ENCODE assay signal across 9 cellular contexts in genomic region chrX:56800801-56801200, GRCh38.
A peak's percentile ranks its signal among the peaks of the same experiment; 100 is the strongest.
DNase-seq lines count a peak whose midpoint lies in the region; ATAC-seq, FAIRE-seq and TF ChIP-seq lines count a peak whose summit lies in the region.
"Had no signal": no experiment of that assay in that cellular context is flagged by ENCODE, and none has a peak within 500 bp of the region (broad histone marks: within the 10 kb centered on the region; RNA-seq: fewer than 3 reads in every experiment).

No MANE protein-coding gene starts in this region.

- no peak for TF ChIP-seq EP300 in H1 (IDR thresholded peaks at IDR 0.05; ENCODE audit: borderline replicate concordance in 1 of 2, low read depth in 2 of 2, low read length in 2 of 2)

- in situ Hi-C loops in mammary epithelial cell (cut with MboI; ENCODE audit: low sequenced_read_pairs in 2 of 2): loop anchor here (25.0 kb wide), 2 partner anchors 162 to 186 kb away; partner anchors contain the start of gene SPIN3 (in 1 of the 2)

- WGBS in H1 (ENCODE audit: extremely low coverage in 1 of 2, insufficient coverage in 1 of 2, insufficient read length in 1 of 2, insufficient replicate concordance in 2 of 2, low coverage in 1 of 2, low lambda C conversion rate in 2 of 2, missing lambda C conversion rate in 1 of 2), 2 experiments: 90% methylated on average over 6 of the region's 7 CpGs; no CpG with 5 or more reads in 1 of the 2 experiments
- WGBS in psoas muscle, 3 donors: 72 to 86% (median 72%) methylated on average over 7 of the region's 7 CpGs
- WGBS in mammary epithelial cell (ENCODE audit: low coverage, missing lambda C conversion rate): 84% methylated on average over 7 of the region's 7 CpGs

- TF ChIP-seq CTCF in H1 (IDR thresholded peaks at IDR 0.05; ENCODE audit: control extremely low read depth in 1 of 3, insufficient read depth in 1 of 3, low read depth in 1 of 3, low read length in 3 of 3) (peak in 1 of 3 experiments; percentile 6; a peak in 1 of 4 replicates), psoas muscle (IDR thresholded peaks at IDR 0.05) (no peak), uterus (IDR thresholded peaks at IDR 0.05) (no peak), mammary epithelial cell (conservative IDR thresholded peaks at IDR 0.05 in 1 of 2, IDR thresholded peaks at IDR 0.05 in 1 of 2; ENCODE audit: extremely low read depth in 1 of 2, insufficient read depth in 1 of 2, low read depth in 1 of 2, low read length in 2 of 2) (no peak)

- no peak for DNase-seq in GM12892 (ENCODE audit: insufficient read length)
- DNase-seq in T-helper 22 cell (ENCODE audit: low read depth): peak; percentile 47
- DNase-seq in H1 (ENCODE audit: low read depth in 1 of 2, low spot score in 2 of 2): no peak
- DNase-seq in psoas muscle: no peak
- DNase-seq in uterus: no peak
- DNase-seq in mammary epithelial cell: no peak
- DNase-seq in iPS-NIHi11 (ENCODE audit: low spot score): no peak

- no TSS peak for BruUV-seq in mammary epithelial cell (replicated peaks; lab: Mats Ljungman, UMichigan)

- ATAC-seq in HG02588 (IDR thresholded peaks at IDR 0.05; ENCODE audit: unreplicated experiment) (peak; percentile 92), psoas muscle (no peak)

- H3K27ac ChIP-seq in H1 (ENCODE audit: low read depth, low read length) (no peak overlapping the region), psoas muscle (no peak overlapping the region), uterus (no peak overlapping the region), mammary epithelial cell (ENCODE audit: insufficient read depth, low read depth, low read length) (no peak overlapping the region)
- H3K27ac ChIP-seq: parathyroid adenoma had no signal

- CTCF ChIA-PET in H1 (lab: Charles Lee; ENCODE audit: partially characterized antibody) (interaction anchor here (1.0 to 1.2 kb wide), 2 partner anchors 67 to 178 kb away, joined by 3 to 5 read pairs; no protein-coding TSS in a partner anchor), mammary epithelial cell (lab: Charles Lee; ENCODE audit: low non-redundant PET) (no interaction called here)

- H2BK5ac ChIP-seq in H1 (ENCODE audit: low read depth, low read length): no peak overlapping the region

- peak; percentile 21 to 41; a peak in 3 of 4 replicates for TF ChIP-seq RAD21 in H1 (IDR thresholded peaks at IDR 0.05 in 1 of 2, conservative IDR thresholded peaks at IDR 0.05 in 1 of 2; ENCODE audit: low read depth in 2 of 2, low read length in 2 of 2)

- H4K8ac ChIP-seq in H1 (ENCODE audit: extremely low read depth, insufficient read depth, low read length): no peak overlapping the region

- H3K4me3 ChIP-seq in H1 (ENCODE audit: extremely low read depth in 1 of 4, insufficient read depth in 2 of 4, low read depth in 3 of 4, low read length in 4 of 4) (no peak overlapping the region), psoas muscle (no peak overlapping the region), uterus (no peak overlapping the region), mammary epithelial cell (replicated peaks in 1 of 3; ENCODE audit: insufficient read depth in 1 of 3, low read depth in 2 of 3, low read length in 3 of 3) (no peak overlapping the region)

- H3K23me2 ChIP-seq in H1 (ENCODE audit: low read depth, low read length): no peaks in the 10 kb centered on the region

- H2AFZ ChIP-seq in H1 (ENCODE audit: low read length) (no peak overlapping the region), mammary epithelial cell (ENCODE audit: low read depth, low read length) (no peak overlapping the region)
- H2AFZ ChIP-seq: parathyroid adenoma had no signal

- no peak overlapping the region for H2BK12ac ChIP-seq in H1 (ENCODE audit: low read depth, low read length)

- H3K4me1 ChIP-seq in H1 (replicated peaks in 1 of 4; ENCODE audit: control insufficient read depth in 3 of 4, insufficient read depth in 4 of 4, low read length in 3 of 4) (peaks cover 0 to 3% (median 0%) of the 10 kb centered on the region in 4 experiments; a peak in 1 of 7 replicates), psoas muscle (peaks cover 40% of the 10 kb centered on the region), uterus (peaks cover 0 to 4% of the 10 kb centered on the region in 2 donors), mammary epithelial cell (ENCODE audit: insufficient read depth, low read length) (peaks cover 19% of the 10 kb centered on the region)

- no peak overlapping the region for H3K9ac ChIP-seq in H1 (replicated peaks in 1 of 4; ENCODE audit: extremely low read depth in 1 of 4, low read depth in 3 of 4, low read length in 3 of 4)
- H3K9ac ChIP-seq in mammary epithelial cell (ENCODE audit: insufficient read depth, low read length): no peak overlapping the region
- H3K9ac ChIP-seq: parathyroid adenoma had no signal

- H3K36me3 ChIP-seq in H1 (ENCODE audit: control insufficient read depth in 2 of 4, insufficient read depth in 4 of 4, low read length in 3 of 4): no peaks in the 10 kb centered on the region; a peak in 1 of 8 replicates
- no peaks in the 10 kb centered on the region for H3K36me3 ChIP-seq in psoas muscle (ENCODE audit: insufficient read depth in 1 of 2, low read depth in 1 of 2)
- H3K36me3 ChIP-seq in uterus: no peaks in the 10 kb centered on the region
- no peaks in the 10 kb centered on the region for H3K36me3 ChIP-seq in mammary epithelial cell (ENCODE audit: insufficient read depth, low read length)

- H3K14ac ChIP-seq in H1 (ENCODE audit: insufficient read length): no peak overlapping the region

- H3K23ac ChIP-seq in H1 (ENCODE audit: insufficient read length): no peak overlapping the region

- H3K4me2 ChIP-seq in H1 (ENCODE audit: insufficient read depth in 1 of 2, low read depth in 2 of 2, low read length in 2 of 2) (no peak overlapping the region), mammary epithelial cell (ENCODE audit: insufficient read depth, low read depth, low read length) (no peak overlapping the region)

- H4K5ac ChIP-seq in H1 (ENCODE audit: insufficient read length, low read depth, low read length): no peak overlapping the region

- no peak overlapping the region for H2BK15ac ChIP-seq in H1 (ENCODE audit: low read length)

- no peaks in the 10 kb centered on the region; the same call in 1 of the 2 replicates for H3K79me1 ChIP-seq in H1 (ENCODE audit: low read depth, low read length)

- no peak overlapping the region for H2BK120ac ChIP-seq in H1 (replicated peaks; ENCODE audit: low read depth, low read length)

- H2AK5ac ChIP-seq in H1 (ENCODE audit: low read depth, low read length): no peak overlapping the region

- POLR2A ChIA-PET in H1 (lab: Charles Lee; ENCODE audit: partially characterized antibody): no interaction called here

- H4K91ac ChIP-seq in H1 (replicated peaks; ENCODE audit: insufficient read length, low read length): no peak overlapping the region

- H3K79me2 ChIP-seq in H1 (ENCODE audit: control insufficient read depth in 1 of 2, insufficient read depth in 2 of 2, low read length in 2 of 2) (no peaks in the 10 kb centered on the region; a peak in 1 of 4 replicates), mammary epithelial cell (ENCODE audit: insufficient read depth, low read length) (no peaks in the 10 kb centered on the region)

- intact Hi-C loops in psoas muscle (cut with DNase I): no loop called here
- intact Hi-C loops in uterus (cut with DNase I; ENCODE audit: low total_unique reads): no loop called here
- intact Hi-C loops in mammary epithelial cell (cut with micrococcal nuclease): loop anchor here (10.0 kb wide), 4 partner anchors 344 to 1224 kb away; partner anchors contain the start of gene ZXDB

- peak; percentile 81 for FAIRE-seq in GM12892 (lab: Jason Lieb, UNC)
- FAIRE-seq in H1 (lab: Jason Lieb, UNC): no peak

- H3K9me3 ChIP-seq in H1 (ENCODE audit: insufficient read depth in 2 of 2, low read depth in 1 of 2, low read length in 1 of 2): no peaks in the 10 kb centered on the region
- no peaks in the 10 kb centered on the region for H3K9me3 ChIP-seq in psoas muscle
- no peaks in the 10 kb centered on the region for H3K9me3 ChIP-seq in uterus
- no peaks in the 10 kb centered on the region for H3K9me3 ChIP-seq in mammary epithelial cell (replicated peaks; ENCODE audit: insufficient read depth, low read length)

- no peak overlapping the region for H3K56ac ChIP-seq in H1 (replicated peaks; ENCODE audit: insufficient read length, low read depth, low read length)

- no peak overlapping the region for H3K18ac ChIP-seq in H1 (ENCODE audit: extremely low read depth, low read length)

- H2BK20ac ChIP-seq in H1 (ENCODE audit: low read length): no peak overlapping the region

- no peaks in the 10 kb centered on the region for H3K27me3 ChIP-seq in H1 (replicated peaks in 1 of 4; ENCODE audit: control insufficient read depth in 3 of 4, extremely low read depth in 1 of 4, insufficient read depth in 3 of 4, low read length in 3 of 4)
- H3K27me3 ChIP-seq in psoas muscle (ENCODE audit: insufficient read depth in 3 of 3, low read length in 2 of 3): no peaks in the 10 kb centered on the region
- no peaks in the 10 kb centered on the region for H3K27me3 ChIP-seq in uterus
- no peaks in the 10 kb centered on the region for H3K27me3 ChIP-seq in mammary epithelial cell (ENCODE audit: insufficient read depth, low read length)

- no peak overlapping the region for H3K4ac ChIP-seq in H1 (replicated peaks; ENCODE audit: insufficient read length, low read depth, low read length)

- TF ChIP-seq POLR2A in GM12892 (IDR thresholded peaks at IDR 0.05; ENCODE audit: low read depth, low read length): no peak
- TF ChIP-seq POLR2A in H1 (IDR thresholded peaks at IDR 0.05; ENCODE audit: control extremely low read depth in 1 of 2, low read depth in 2 of 2, low read length in 2 of 2): no peak
- no peak for TF ChIP-seq POLR2A in uterus (IDR thresholded peaks at IDR 0.05)

- dilution Hi-C loops in mammary epithelial cell (cut with HindIII; ENCODE audit: low sequenced_read_pairs): loop anchor here (25.0 kb wide), 1 partner anchor 186 kb away; the partner anchor contains the start of gene SPIN3

- H4K20me1 ChIP-seq in H1 (replicated peaks in 1 of 2; ENCODE audit: control insufficient read depth in 1 of 2, insufficient read depth in 2 of 2, low read length in 2 of 2) (no peaks in the 10 kb centered on the region), mammary epithelial cell (ENCODE audit: insufficient read depth, low read length) (no peaks in the 10 kb centered on the region)

TF ChIP-seq in H1, 55 proteins besides CTCF, POLR2A, EP300 and RAD21:
- TF ChIP-seq RNF2 (IDR thresholded peaks at IDR 0.05; ENCODE audit: borderline replicate concordance, low read depth, low read length, missing control alignments, poor library complexity, severe bottlenecking) (no peak), KDM4A (IDR thresholded peaks at IDR 0.05; ENCODE audit: low read depth, low read length, severe bottlenecking) (no peak), CEBPB (IDR thresholded peaks at IDR 0.05; ENCODE audit: low read depth, low read length) (no peak), SP1 (IDR thresholded peaks at IDR 0.05; ENCODE audit: low read depth, low read length) (no peak), SIRT6 (IDR thresholded peaks at IDR 0.05; ENCODE audit: low read length) (no peak)
